20 cellular contexts compared by ENCODE assay signal in genomic region chr18:57845468-57846103, GRCh38. TPM values are rescaled to one million over a fixed set of nuclear protein-coding genes. Genes with fewer than 3 reads are reported as not detected.
DNase-seq lines count a peak whose midpoint lies in the region; ATAC-seq and TF ChIP-seq lines count a peak whose summit lies in the region.
"Had no signal": no experiment of that assay in that cellular context is flagged by ENCODE, and none has a peak within 500 bp of the region (broad histone marks: within the 10 kb centered on the region; RNA-seq: fewer than 3 reads in every experiment).

No MANE protein-coding gene starts in this region.

- H3K4me1 Mint-ChIP-seq in CD8-positive, alpha-beta memory T cell = no peaks in the 10 kb centered on the region
- H3K4me1 Mint-ChIP-seq in HFFc6 (ENCODE audit: low read depth) = peaks cover 94% of the 10 kb centered on the region
- H3K4me1 Mint-ChIP-seq in memory B cell = peaks cover 20% of the 10 kb centered on the region
- no peaks in the 10 kb centered on the region for H3K4me1 Mint-ChIP-seq in CD4-positive, alpha-beta T cell (ENCODE audit: low read depth)
- H3K4me1 Mint-ChIP-seq in activated T-cell treated with anti-CD3 and anti-CD28 coated beads, Interleukin-2, amount 50 U/mL, for 24 hours (ENCODE audit: low read depth) = peaks cover 19% of the 10 kb centered on the region

- no peaks in the 10 kb centered on the region for H3K4me1 ChIP-seq in CD8-positive, alpha-beta memory T cell (ENCODE audit: insufficient read depth, low read length)
- H3K4me1 ChIP-seq in adipocyte (ENCODE audit: control insufficient read depth, insufficient read depth, low read length) (peaks cover 6% of the 10 kb centered on the region), sigmoid colon (no peaks in the 10 kb centered on the region)
- H3K4me1 ChIP-seq: prostate gland, vagina had no signal

- no peaks in the 10 kb centered on the region for H3K9me3 ChIP-seq in CD8-positive, alpha-beta memory T cell (ENCODE audit: low read length)
- H3K9me3 ChIP-seq in adipocyte (ENCODE audit: control insufficient read depth, low read length) (no peaks in the 10 kb centered on the region), sigmoid colon (no peaks in the 10 kb centered on the region)
- H3K9me3 ChIP-seq in CD4-positive, alpha-beta T cell (ENCODE audit: control insufficient read depth, low read length) = no peaks in the 10 kb centered on the region
- H3K9me3 ChIP-seq: prostate gland, vagina had no signal

- DNase-seq in CD8-positive, alpha-beta memory T cell = no peak
- DNase-seq in HFFc6 = no peak
- DNase-seq in adipocyte (ENCODE audit: low read depth) = peak; percentile 10
- no peak for DNase-seq in memory B cell (ENCODE audit: low spot score in 2 of 2)
- no peak for DNase-seq in SIG-M5 (lab: John Stamatoyannopoulos, UW)
- no peak for DNase-seq in CD4-positive, alpha-beta T cell
- no peak for DNase-seq in sigmoid colon
- DNase-seq in activated T-cell treated with anti-CD3 and anti-CD28 coated beads, Interleukin-2, amount 50 U/mL, for 24 hours = no peak
- DNase-seq: activated naive CD4-positive, alpha-beta T cell; left colon; MM.1S; NCI-H2029 treated with DMSO at 0.1 percent for 48 hours; NCI-H526 treated with DMSO at 0.1 percent for 48 hours; RPMI8226; stimulated activated CD4-positive, alpha-beta T cell treated with anti-CD3 and anti-CD28 coated beads, Interleukin-12 subunit alpha, Interleukin-12 subunit beta, amount 100 ng/mL, for 4 hours had no signal

- H3K27ac Mint-ChIP-seq in CD8-positive, alpha-beta memory T cell = peak overlapping the region in 1 of 8 donors; percentile 54
- H3K27ac Mint-ChIP-seq in HFFc6 (peak overlapping the region; percentile 88), memory B cell (no peak overlapping the region)
- no peak overlapping the region for H3K27ac Mint-ChIP-seq in CD4-positive, alpha-beta T cell
- no peak overlapping the region for H3K27ac Mint-ChIP-seq in activated T-cell treated with anti-CD3 and anti-CD28 coated beads, Interleukin-2, amount 50 U/mL, for 24 hours
- H3K27ac Mint-ChIP-seq: GM23338; T-helper 1 cell treated with Interleukin-12 subunit alpha and Interleukin-12 subunit beta and Interleukin-4 antibody, amounts not matched to agents 30 μg/mL and 1 μg/mL, for 36 hours had no signal

- H3K9ac ChIP-seq in adipocyte (ENCODE audit: low read length) = peak overlapping the region; percentile 5

- no peak for TF ChIP-seq EP300 in sigmoid colon (IDR thresholded peaks at IDR 0.05)

- 84 to 94% methylated on average over 7 of the region's 7 CpGs for WGBS in sigmoid colon, 2 donors

- H3K27me3 ChIP-seq in CD8-positive, alpha-beta memory T cell (ENCODE audit: insufficient read depth, low read length, poor library complexity, severe bottlenecking) = no peaks in the 10 kb centered on the region
- H3K27me3 ChIP-seq in adipocyte (replicated peaks; ENCODE audit: control insufficient read depth, insufficient read depth, low read length) (no peaks in the 10 kb centered on the region), sigmoid colon (no peaks in the 10 kb centered on the region)
- H3K27me3 ChIP-seq in CD4-positive, alpha-beta T cell (ENCODE audit: control insufficient read depth, insufficient read depth, low read length) = no peaks in the 10 kb centered on the region
- H3K27me3 ChIP-seq: vagina had no signal

- peaks cover 8 to 29% of the 10 kb centered on the region in 2 donors for H3K27me3 Mint-ChIP-seq in CD8-positive, alpha-beta memory T cell
- H3K27me3 Mint-ChIP-seq in HFFc6 (ENCODE audit: insufficient read depth) = peaks cover 2% of the 10 kb centered on the region
- H3K27me3 Mint-ChIP-seq in memory B cell = peaks cover 2% of the 10 kb centered on the region
- H3K27me3 Mint-ChIP-seq in CD4-positive, alpha-beta T cell = peaks cover 18% of the 10 kb centered on the region
- H3K27me3 Mint-ChIP-seq in activated T-cell treated with anti-CD3 and anti-CD28 coated beads, Interleukin-2, amount 50 U/mL, for 24 hours = peaks cover 57% of the 10 kb centered on the region

- H3K9me3 Mint-ChIP-seq in CD8-positive, alpha-beta memory T cell = peaks cover 0 to 4% (median 0%) of the 10 kb centered on the region in 5 donors
- H3K9me3 Mint-ChIP-seq in HFFc6 = no peaks in the 10 kb centered on the region
- peaks cover 2% of the 10 kb centered on the region for H3K9me3 Mint-ChIP-seq in memory B cell
- no peaks in the 10 kb centered on the region for H3K9me3 Mint-ChIP-seq in CD4-positive, alpha-beta T cell
- H3K9me3 Mint-ChIP-seq in activated T-cell treated with anti-CD3 and anti-CD28 coated beads, Interleukin-2, amount 50 U/mL, for 24 hours = no peaks in the 10 kb centered on the region
- H3K9me3 Mint-ChIP-seq: GM23338; T-helper 1 cell treated with Interleukin-12 subunit alpha and Interleukin-12 subunit beta and Interleukin-4 antibody, amounts not matched to agents 30 μg/mL and 1 μg/mL, for 36 hours had no signal

- ATAC-seq in memory B cell (ENCODE audit: low read depth) = peak; percentile 47
- ATAC-seq in CD4-positive, alpha-beta T cell (ENCODE audit: poor library complexity) = no peak
- ATAC-seq: activated CD4-positive, CD25-positive, alpha-beta regulatory T cell treated with anti-CD3 and anti-CD28 coated beads, Interleukin-2, amount 50 U/mL, for 24 hours; GM23338; left colon had no signal

- no peak overlapping the region for H3K4me3 Mint-ChIP-seq in CD8-positive, alpha-beta memory T cell
- H3K4me3 Mint-ChIP-seq in HFFc6 = peak overlapping the region; percentile 70
- no peak overlapping the region for H3K4me3 Mint-ChIP-seq in memory B cell
- no peak overlapping the region for H3K4me3 Mint-ChIP-seq in CD4-positive, alpha-beta T cell
- H3K4me3 Mint-ChIP-seq in activated T-cell treated with anti-CD3 and anti-CD28 coated beads, Interleukin-2, amount 50 U/mL, for 24 hours = no peak overlapping the region
- H3K4me3 Mint-ChIP-seq: GM23338; T-helper 1 cell treated with Interleukin-12 subunit alpha and Interleukin-12 subunit beta and Interleukin-4 antibody, amounts not matched to agents 30 μg/mL and 1 μg/mL, for 36 hours had no signal

- intact Hi-C loops in CD4-positive, alpha-beta T cell (cut with DNase I, micrococcal nuclease) = no loop called here
- intact Hi-C loops in sigmoid colon (cut with DNase I) = no loop called here

- no peak for TF ChIP-seq POLR2A in sigmoid colon (IDR thresholded peaks at IDR 0.05)

- no peaks in the 10 kb centered on the region for H3K36me3 ChIP-seq in CD8-positive, alpha-beta memory T cell (ENCODE audit: insufficient read depth, low read length)
- no peaks in the 10 kb centered on the region for H3K36me3 ChIP-seq in adipocyte (ENCODE audit: control insufficient read depth, insufficient read depth, low read length, severe bottlenecking)
- H3K36me3 ChIP-seq in sigmoid colon = no peaks in the 10 kb centered on the region
- H3K36me3 ChIP-seq: prostate gland, vagina had no signal

- CTCF ChIA-PET in CD8-positive, alpha-beta memory T cell (lab: Charles Lee) = no interaction called here
- CTCF ChIA-PET in CD4-positive, alpha-beta T cell (lab: Charles Lee) = no interaction called here

- POLR2A ChIA-PET in CD8-positive, alpha-beta memory T cell (lab: Charles Lee) = no interaction called here
- POLR2A ChIA-PET in CD4-positive, alpha-beta T cell (lab: Charles Lee) = no interaction called here

- TF ChIP-seq CTCF in HFFc6 (IDR thresholded peaks at IDR 0.05) = no peak
- no peak for TF ChIP-seq CTCF in CD4-positive, alpha-beta T cell (IDR thresholded peaks at IDR 0.05)
- no peak for TF ChIP-seq CTCF in sigmoid colon (IDR thresholded peaks at IDR 0.05)

- H3K27ac ChIP-seq in CD8-positive, alpha-beta memory T cell (ENCODE audit: low read depth, low read length) = peak overlapping the region; percentile 29
- no peak overlapping the region for H3K27ac ChIP-seq in CD4-positive, alpha-beta T cell (ENCODE audit: low read depth, low read length)
- H3K27ac ChIP-seq in sigmoid colon = no peak overlapping the region
- H3K27ac ChIP-seq: prostate gland, vagina had no signal

- H3K36me3 Mint-ChIP-seq in CD8-positive, alpha-beta memory T cell = no peaks in the 10 kb centered on the region
- H3K36me3 Mint-ChIP-seq in HFFc6 (ENCODE audit: low read depth) (peaks cover 16% of the 10 kb centered on the region), memory B cell (peaks cover 2% of the 10 kb centered on the region)
- H3K36me3 Mint-ChIP-seq in CD4-positive, alpha-beta T cell (ENCODE audit: low read depth) = no peaks in the 10 kb centered on the region
- H3K36me3 Mint-ChIP-seq in activated T-cell treated with anti-CD3 and anti-CD28 coated beads, Interleukin-2, amount 50 U/mL, for 24 hours (ENCODE audit: low read depth) = no peaks in the 10 kb centered on the region

- H3K4me3 ChIP-seq in CD8-positive, alpha-beta memory T cell (ENCODE audit: low read length) = no peak overlapping the region
- H3K4me3 ChIP-seq in adipocyte (ENCODE audit: low read length) (peak overlapping the region; percentile 34), sigmoid colon (no peak overlapping the region)
- H3K4me3 ChIP-seq: GM23338, prostate gland, vagina had no signal

RNA-seq across cellular contexts. Expression of gene ATP8B1, which starts 42.5 kb away (rescaled TPM):
- not detected for total RNA-seq in CD8-positive, alpha-beta memory T cell
- polyA plus RNA-seq in CD8-positive, alpha-beta memory T cell = not detected
- total RNA-seq in HFFc6 (2021; fragmentation: NEBNext Ultra II Directional; extraction: Animal tissue kit (Norgen Biotek cat#: 25700)) = 100 to 1,000 TPM in 3 of 6 experiments, 10 to 100 TPM in 3; 78.8 to 115 (median 94.6) TPM
- total RNA-seq in CD4-positive, alpha-beta T cell = not detected
- total RNA-seq in sigmoid colon = 10 to 100 TPM in 2 of 4 donors, 1 to 10 TPM in 2; 8.1 to 18.0 (median 11.6) TPM
- 10 to 100 TPM; 24.0 to 94.1 (median 24.3) TPM for polyA plus RNA-seq in sigmoid colon

Comparison
In these comparisons a context has a peak if more than half of its experiments do, and no peak if none do; other contexts are left out.
1. RNA of gene ATP8B1, which starts 42.5 kb away (total RNA-seq): 78.8 to 115 TPM in HFFc6 and 8.1 to 18.0 TPM in sigmoid colon; not detected in CD8-positive, alpha-beta memory T cell and not detected in CD4-positive, alpha-beta T cell; every median in the first group is over 4 times any median in the second.